ENCODE assay signal across 8 cellular contexts in the genomic region with DNA sequence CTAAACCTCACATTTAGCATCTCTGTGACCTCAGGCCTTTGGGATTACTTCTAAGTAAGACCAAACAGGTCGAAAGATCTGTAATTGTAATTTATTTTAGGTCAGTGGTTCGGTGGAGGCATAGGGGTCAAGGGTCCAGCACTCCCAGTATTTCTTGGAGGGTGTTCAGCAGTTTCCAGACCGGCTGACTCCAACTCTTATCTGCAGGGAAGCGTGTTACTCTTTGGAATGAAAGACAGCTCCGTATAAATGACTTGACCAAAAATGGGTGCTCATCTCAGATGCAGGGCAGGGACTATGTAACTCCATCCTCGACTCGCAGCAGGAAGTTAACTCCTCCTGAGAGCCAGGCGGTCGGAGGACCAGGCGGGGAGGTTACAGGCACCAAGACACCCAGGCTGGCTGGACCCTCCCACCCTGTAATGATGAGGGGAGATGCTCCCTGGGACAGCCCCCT. TPM values are rescaled to one million over a fixed set of nuclear protein-coding genes. Genes with fewer than 3 reads are reported as not detected.
DNase-seq lines count a peak whose midpoint lies in the region; ATAC-seq and TF ChIP-seq lines count a peak whose summit lies in the region.

No MANE protein-coding gene starts in this region.

- H3K36me3 ChIP-seq in Caco-2 (ENCODE audit: control insufficient read depth, insufficient read depth, low read length) = no peaks in the 10 kb centered on the region
- no peaks in the 10 kb centered on the region for H3K36me3 ChIP-seq in endocrine pancreas (ENCODE audit: control insufficient read depth, insufficient read depth, low read length)
- H3K36me3 ChIP-seq in neutrophil = no peaks in the 10 kb centered on the region

- intact Hi-C loops in Caco-2 (cut with micrococcal nuclease; ENCODE audit: unreplicated experiment) = no loop called here

- no peak for ATAC-seq in GM18870 (IDR thresholded peaks at IDR 0.05; ENCODE audit: unreplicated experiment)

- POLR2A ChIA-PET in Caco-2 (lab: Charles Lee) = no interaction called here

- H3K4me1 Mint-ChIP-seq in Caco-2 (ENCODE audit: low read depth, unreplicated experiment) = no peaks in the 10 kb centered on the region

- no peak overlapping the region for H3K27ac Mint-ChIP-seq in Caco-2 (ENCODE audit: unreplicated experiment)

- H3K27me3 Mint-ChIP-seq in Caco-2 (ENCODE audit: insufficient read depth, unreplicated experiment) = no peaks in the 10 kb centered on the region

- H3K9me3 ChIP-seq in Caco-2 (no peaks in the 10 kb centered on the region), endocrine pancreas (ENCODE audit: control insufficient read depth, low read length) (no peaks in the 10 kb centered on the region), neutrophil (no peaks in the 10 kb centered on the region)

- H3K4me3 ChIP-seq in Caco-2 (ENCODE audit: low read depth, low read length) (peak overlapping the region; percentile 39), endocrine pancreas (ENCODE audit: control insufficient read depth, insufficient read depth, low read length) (peak overlapping the region; percentile 74), neutrophil (ENCODE audit: low read depth in 1 of 2, low read length in 1 of 2) (peak overlapping the region; percentile 81 to 84)

- BruUV-seq in Caco-2 (replicated peaks; lab: Mats Ljungman, UMichigan) = no TSS peak

- DNase-seq in Caco-2 (no peak), NCI-H226 (peak; percentile 84), NCI-H1694 treated with DMSO at 0.1 percent for 48 hours (lab: John Stamatoyannopoulos, UW) (no peak), epidermal melanocyte (ENCODE audit: insufficient read length, low spot score) (no peak)
- no peak for DNase-seq in effector CD8-positive, alpha-beta T cell (lab: John Stamatoyannopoulos, UW)

- H3K4me3 Mint-ChIP-seq in Caco-2 (ENCODE audit: unreplicated experiment) = peak overlapping the region; percentile 75

- H3K9ac ChIP-seq in endocrine pancreas (ENCODE audit: control insufficient read depth, insufficient read depth, low read length) = peak overlapping the region; percentile 47

- H3K9me3 Mint-ChIP-seq in Caco-2 (ENCODE audit: unreplicated experiment) = no peaks in the 10 kb centered on the region

- H3K27me3 ChIP-seq in Caco-2 (replicated peaks; ENCODE audit: control insufficient read depth, insufficient read depth, low read length) (no peaks in the 10 kb centered on the region), endocrine pancreas (ENCODE audit: control insufficient read depth, insufficient read depth, low read length) (no peaks in the 10 kb centered on the region), neutrophil (peaks cover 28% of the 10 kb centered on the region)

- peak overlapping the region; percentile 45 for H3K27ac ChIP-seq in neutrophil

- no peak for TF ChIP-seq CTCF in Caco-2 (IDR thresholded peaks at IDR 0.05; ENCODE audit: insufficient read depth in 1 of 2, low read depth in 1 of 2, low read length in 1 of 2, severe bottlenecking in 1 of 2, unreplicated experiment in 1 of 2)
- no peak for TF ChIP-seq CTCF in neutrophil (IDR thresholded peaks at IDR 0.05)

- H3K4me1 ChIP-seq in Caco-2 = no peaks in the 10 kb centered on the region
- H3K4me1 ChIP-seq in endocrine pancreas (ENCODE audit: control insufficient read depth, insufficient read depth, low read length) = peaks cover 15% of the 10 kb centered on the region
- peaks cover 12 to 14% of the 10 kb centered on the region in 2 experiments for H3K4me1 ChIP-seq in neutrophil (ENCODE audit: control insufficient read depth in 1 of 2, insufficient read depth in 1 of 2, low read depth in 1 of 2, low read length in 1 of 2)

- no peaks in the 10 kb centered on the region for H3K36me3 Mint-ChIP-seq in Caco-2 (ENCODE audit: insufficient read depth, unreplicated experiment)

- CTCF ChIA-PET in Caco-2 (lab: Charles Lee) = no interaction called here

RNA-seq across cellular contexts. Expression of gene VPS13A, which starts 0.6 kb away (rescaled TPM):
- total RNA-seq in Caco-2 (2022) = 14.3 and 16.9 TPM in 2 replicates
